17 cellular contexts compared by ENCODE assay signal in genomic region chr7:157622408-157623221, GRCh38.
"Had no signal": no experiment of that assay in that cellular context is flagged by ENCODE, and none has a peak within 500 bp of the region (broad histone marks: within the 10 kb centered on the region; RNA-seq: fewer than 3 reads in every experiment).

No MANE protein-coding gene starts in this region.

- H3K4me3 ChIP-seq: gastrocnemius medialis, heart right ventricle, psoas muscle, right lobe of liver, SJCRH30 had no signal

- H3K36me3 ChIP-seq: gastrocnemius medialis, heart right ventricle, right lobe of liver had no signal

- H3K27ac Mint-ChIP-seq: dendritic cell treated with granulocyte-macrophage colony-stimulating factor and Interleukin-4, amounts not matched to agents 40 ng/mL and 50 ng/mL, for 4 days; effector memory CD8-positive, alpha-beta T cell; type B pancreatic cell had no signal

- H3K36me3 Mint-ChIP-seq: type B pancreatic cell had no signal

- DNase-seq: activated CD4-positive, alpha-beta T cell treated with anti-CD3 and anti-CD28 coated beads, Interleukin-2, amount 50 U/mL, for 4 hours; effector memory CD8-positive, alpha-beta T cell; gastrocnemius medialis; heart right ventricle; kidney glomerular epithelial cell; occipital lobe; right lobe of liver; SJCRH30; stimulated activated CD4-positive, alpha-beta T cell treated with anti-CD3 and anti-CD28 coated beads, Interleukin-2, amount 100 ng/mL, for 24 hours; stimulated activated naive CD4-positive, alpha-beta T cell treated with Interleukin-2 at 50 U/mL for 16 hours; T1000 had no signal

- H3K27ac ChIP-seq: epithelial cell of prostate, gastrocnemius medialis, heart right ventricle, psoas muscle, right lobe of liver, SJCRH30 had no signal

- H3K9me3 ChIP-seq: gastrocnemius medialis, psoas muscle, right lobe of liver, SJCRH30 had no signal

- ATAC-seq: effector memory CD8-positive, alpha-beta T cell; gastrocnemius medialis; heart right ventricle; psoas muscle; right lobe of liver had no signal

- H3K9me3 Mint-ChIP-seq: central memory CD8-positive, alpha-beta T cell; dendritic cell treated with granulocyte-macrophage colony-stimulating factor and Interleukin-4, amounts not matched to agents 40 ng/mL and 50 ng/mL, for 4 days; effector memory CD8-positive, alpha-beta T cell; type B pancreatic cell had no signal

- H3K4me1 ChIP-seq: gastrocnemius medialis, heart right ventricle, psoas muscle, right lobe of liver, SJCRH30 had no signal

- H3K27me3 ChIP-seq: gastrocnemius medialis, right lobe of liver, SJCRH30 had no signal

- H3K4me3 Mint-ChIP-seq: brain; central memory CD8-positive, alpha-beta T cell; dendritic cell treated with granulocyte-macrophage colony-stimulating factor and Interleukin-4, amounts not matched to agents 40 ng/mL and 50 ng/mL, for 4 days; effector memory CD8-positive, alpha-beta T cell; type B pancreatic cell had no signal

- H3K4me1 Mint-ChIP-seq: brain had no signal
